In the genomic region with DNA sequence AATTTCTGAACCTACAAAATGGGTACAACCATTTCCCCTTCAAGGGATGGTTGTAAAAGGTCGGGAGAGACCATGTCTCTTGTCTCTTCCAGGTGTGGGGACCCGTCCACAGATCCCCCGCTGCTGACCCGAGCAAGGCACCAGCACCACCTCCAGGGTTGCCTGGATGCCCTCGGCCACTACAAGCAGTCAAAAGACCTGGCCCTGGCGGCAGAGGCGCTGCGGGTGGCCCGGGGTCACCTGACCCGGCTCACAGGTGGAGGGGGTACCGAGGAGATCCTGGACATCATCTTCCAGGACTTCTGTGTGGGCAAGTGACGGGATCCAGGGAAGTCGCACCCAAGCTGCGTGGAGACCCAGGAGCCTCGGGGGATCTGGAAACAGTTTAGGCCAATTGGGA, we compare ENCODE assay signal across 22 cellular contexts. TPM values are rescaled to one million over a fixed set of nuclear protein-coding genes. Genes with fewer than 3 reads are reported as not detected.
"Had no signal": no experiment of that assay in that cellular context is flagged by ENCODE, and none has a peak within 500 bp of the region (broad histone marks: within the 10 kb centered on the region; RNA-seq: fewer than 3 reads in every experiment).

No MANE protein-coding gene starts in this region.

- H3K9me3 ChIP-seq: right atrium auricular region, spleen, tibial nerve had no signal

- H3K27ac ChIP-seq: brain microvascular endothelial cell, neural progenitor cell, right atrium auricular region, spleen had no signal

- DNase-seq: activated CD4-positive, alpha-beta T cell treated with anti-CD3 and anti-CD28 coated beads for 4 hours; activated CD4-positive, alpha-beta T cell treated with anti-CD3 and anti-CD28 coated beads, Interleukin-2, amount 50 U/mL, for 48 hours; activated CD8-positive, alpha-beta memory T cell treated with anti-CD3 and anti-CD28 coated beads for 24 hours; activated gamma-delta T cell; activated naive CD4-positive, alpha-beta T cell treated with anti-CD3 and anti-CD28 coated beads, Interleukin-2, amount 10 ng/mL, durations not matched to agents 7 days and 5 days; activated naive CD8-positive, alpha-beta T cell treated with anti-CD3 and anti-CD28 coated beads, Interleukin-2, amount 10 ng/mL, durations not matched to agents 7 days and 5 days; amniotic stem cell; brain microvascular endothelial cell; cortex of kidney; effector memory CD8-positive, alpha-beta T cell; foreskin fibroblast; head of caudate nucleus; hippocampal formation; immature natural killer cell; kidney; midbrain; naive thymus-derived CD4-positive, alpha-beta T cell; spleen; stimulated activated naive CD4-positive, alpha-beta T cell treated with Interleukin-2 at 50 U/mL for 16 hours had no signal

- H3K36me3 ChIP-seq: brain microvascular endothelial cell, neural progenitor cell, right atrium auricular region had no signal

- H3K9ac ChIP-seq: neural progenitor cell had no signal

- ATAC-seq: effector memory CD8-positive, alpha-beta T cell; naive thymus-derived CD4-positive, alpha-beta T cell had no signal

- H3K4me3 ChIP-seq: neural progenitor cell, right atrium auricular region, spleen, tibial nerve had no signal

- H3K4me2 ChIP-seq: neural progenitor cell had no signal

- H3K27me3 ChIP-seq: brain microvascular endothelial cell, neural progenitor cell, right atrium auricular region, tibial nerve had no signal

- H2AFZ ChIP-seq: neural progenitor cell had no signal

RNA-seq across cellular contexts. Expression of a gene that starts 35.8 kb away (rescaled TPM):
- polyA plus RNA-seq: immature natural killer cell; naive thymus-derived CD4-positive, alpha-beta T cell had no signal
